22 cellular contexts compared by ENCODE assay signal in the genomic region with DNA sequence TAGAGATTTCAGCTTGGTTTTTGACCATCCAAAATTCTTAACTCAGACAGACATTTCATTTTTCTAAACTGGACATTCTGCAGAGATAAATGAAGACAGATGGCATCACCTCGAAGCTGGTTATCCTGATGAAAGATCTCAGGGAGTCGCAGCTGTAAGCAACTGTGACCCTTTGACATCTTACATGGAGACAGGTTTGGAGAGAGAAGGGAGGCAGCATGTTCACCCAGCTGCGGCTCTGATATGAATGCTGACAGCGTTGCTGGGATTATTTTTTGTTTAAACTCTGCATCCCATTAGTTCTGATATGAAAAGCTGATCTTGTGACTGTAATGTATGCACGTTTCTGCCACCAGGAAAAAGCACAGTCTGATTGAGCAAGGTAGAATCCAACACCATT.
"Had no signal": no experiment of that assay in that cellular context is flagged by ENCODE, and none has a peak within 500 bp of the region (broad histone marks: within the 10 kb centered on the region; RNA-seq: fewer than 3 reads in every experiment).

No MANE protein-coding gene starts in this region.

- H3K27me3 ChIP-seq: MG63 had no signal

- H3K4me3 ChIP-seq: MG63 had no signal

- ATAC-seq: activated CD8-positive, alpha-beta T cell treated with anti-CD3 and anti-CD28 coated beads, Interleukin-2, amount 10 ng/mL, durations not matched to agents 7 days and 5 days; Right ventricle myocardium inferior; WTC11 had no signal

- DNase-seq: activated CD4-positive, alpha-beta T cell treated with anti-CD3 and anti-CD28 coated beads for 48 hours; activated CD4-positive, alpha-beta T cell treated with anti-CD3 and anti-CD28 coated beads, Interleukin-2, amount 50 U/mL, for 4 hours; activated CD4-positive, CD25-positive, alpha-beta regulatory T cell treated with anti-CD3 and anti-CD28 coated beads, Interleukin-2, amount 50 U/mL, for 72 hours; activated CD8-positive, alpha-beta memory T cell treated with anti-CD3 and anti-CD28 coated beads, Interleukin-2, amount 50 U/mL, for 48 hours; activated CD8-positive, alpha-beta T cell treated with anti-CD3 and anti-CD28 coated beads, Interleukin-2, amount 10 ng/mL, durations not matched to agents 7 days and 5 days; activated naive CD4-positive, alpha-beta T cell; activated T-cell treated with anti-CD3 and anti-CD28 coated beads, Interleukin-2, amount 50 U/mL, for 1 hour; aorta; MG63; MV-4-11; NCI-H1092 treated with DMSO at 0.1 percent for 48 hours; NCI-H1417 treated with DMSO at 0.1 percent for 48 hours; NCI-H1694; NCI-H2029; NCI-H510A treated with DMSO at 0.1 percent for 48 hours; NCI-H748 treated with DMSO at 0.1 percent for 48 hours; RPMI8226 had no signal

- H3K36me3 ChIP-seq: MG63 had no signal

- H3K36me3 Mint-ChIP-seq: activated naive CD4-positive, alpha-beta T cell treated with anti-CD3 and anti-CD28 coated beads, Interleukin-2, amount 50 U/mL, for 24 hours; WTC11 had no signal

- H3K4me3 Mint-ChIP-seq: activated CD8-positive, alpha-beta T cell treated with anti-CD3 and anti-CD28 coated beads, Interleukin-2, amount 10 ng/mL, durations not matched to agents 7 days and 5 days; activated naive CD4-positive, alpha-beta T cell treated with anti-CD3 and anti-CD28 coated beads, Interleukin-2, amount 50 U/mL, for 24 hours; T-helper 1 cell treated with Interleukin-12 subunit alpha and Interleukin-12 subunit beta and Interleukin-4 antibody, amounts not matched to agents 30 μg/mL and 1 μg/mL, for 36 hours; WTC11 had no signal

- H3K4me1 Mint-ChIP-seq: activated naive CD4-positive, alpha-beta T cell treated with anti-CD3 and anti-CD28 coated beads, Interleukin-2, amount 50 U/mL, for 24 hours had no signal

- H3K27ac Mint-ChIP-seq: activated CD8-positive, alpha-beta T cell treated with anti-CD3 and anti-CD28 coated beads, Interleukin-2, amount 10 ng/mL, durations not matched to agents 7 days and 5 days; activated naive CD4-positive, alpha-beta T cell treated with anti-CD3 and anti-CD28 coated beads, Interleukin-2, amount 50 U/mL, for 24 hours; T-helper 1 cell treated with Interleukin-12 subunit alpha and Interleukin-12 subunit beta and Interleukin-4 antibody, amounts not matched to agents 30 μg/mL and 1 μg/mL, for 36 hours; WTC11 had no signal

- H3K9me3 ChIP-seq: MG63 had no signal

- H3K27ac ChIP-seq: KMS-11 had no signal

- H3K27me3 Mint-ChIP-seq: activated naive CD4-positive, alpha-beta T cell treated with anti-CD3 and anti-CD28 coated beads, Interleukin-2, amount 50 U/mL, for 24 hours had no signal
